18 cellular contexts compared by ENCODE assay signal in genomic region chr13:107770541-107770940, GRCh38.
"Had no signal": no experiment of that assay in that cellular context is flagged by ENCODE, and none has a peak within 500 bp of the region (broad histone marks: within the 10 kb centered on the region; RNA-seq: fewer than 3 reads in every experiment).

No MANE protein-coding gene starts in this region.

- H3K27me3 ChIP-seq: adrenal gland, colonic mucosa, gastroesophageal sphincter, stomach had no signal

- H3K4me3 Mint-ChIP-seq: activated CD4-positive, alpha-beta T cell treated with anti-CD3 and anti-CD28 coated beads, Interleukin-2, amount 10 ng/mL, durations not matched to agents 7 days and 5 days; naive B cell had no signal

- ATAC-seq: gastroesophageal sphincter, psoas muscle had no signal

- H3K4me1 ChIP-seq: adrenal gland, colonic mucosa, gastroesophageal sphincter, psoas muscle, stomach had no signal

- FAIRE-seq: TTC549 had no signal

- H3K27ac ChIP-seq: adrenal gland, colonic mucosa, epithelial cell of prostate, gastroesophageal sphincter, psoas muscle, stomach, thoracic aorta had no signal

- H3K36me3 Mint-ChIP-seq: naive B cell had no signal

- H3K9me3 ChIP-seq: adrenal gland, colonic mucosa, gastroesophageal sphincter, psoas muscle, stomach, thoracic aorta had no signal

- DNase-seq: activated CD4-positive, alpha-beta T cell treated with anti-CD3 and anti-CD28 coated beads, Interleukin-2, amount 10 ng/mL, durations not matched to agents 7 days and 5 days; activated CD4-positive, CD25-positive, alpha-beta regulatory T cell; activated CD8-positive, alpha-beta memory T cell treated with anti-CD3 and anti-CD28 coated beads for 24 hours; activated naive CD4-positive, alpha-beta T cell treated with Interleukin-2 at 50 U/mL for 16 hours; adrenal gland; colonic mucosa; effector CD8-positive, alpha-beta T cell; naive B cell; occipital lobe; psoas muscle; stimulated activated CD4-positive, alpha-beta T cell treated with anti-CD3 and anti-CD28 coated beads, Interleukin-4, amount 100 ng/mL, for 1 hour; stimulated activated CD8-positive, alpha-beta memory T cell treated with anti-CD3 and anti-CD28 coated beads, Interleukin-4, amount 100 ng/mL, for 48 hours; stomach; T-helper 2 cell had no signal

- H3K4me1 Mint-ChIP-seq: activated CD4-positive, alpha-beta T cell treated with anti-CD3 and anti-CD28 coated beads, Interleukin-2, amount 10 ng/mL, durations not matched to agents 7 days and 5 days; naive B cell had no signal

- H3K27ac Mint-ChIP-seq: activated CD4-positive, alpha-beta T cell treated with anti-CD3 and anti-CD28 coated beads, Interleukin-2, amount 10 ng/mL, durations not matched to agents 7 days and 5 days; naive B cell had no signal

- H3K27me3 Mint-ChIP-seq: activated CD4-positive, alpha-beta T cell treated with anti-CD3 and anti-CD28 coated beads, Interleukin-2, amount 10 ng/mL, durations not matched to agents 7 days and 5 days; naive B cell had no signal
